28 cellular contexts compared by ENCODE assay signal in genomic region chr13:48938308-48938943, GRCh38. TPM values are rescaled to one million over a fixed set of nuclear protein-coding genes. Genes with fewer than 3 reads are reported as not detected.
DNase-seq lines count a peak whose midpoint lies in the region; ATAC-seq, FAIRE-seq and TF ChIP-seq lines count a peak whose summit lies in the region.
"Had no signal": no experiment of that assay in that cellular context is flagged by ENCODE, and none has a peak within 500 bp of the region (broad histone marks: within the 10 kb centered on the region; RNA-seq: fewer than 3 reads in every experiment).

No MANE protein-coding gene starts in this region.

- peaks cover 8% of the 10 kb centered on the region for H3K4me1 Mint-ChIP-seq in activated naive CD8-positive, alpha-beta T cell treated with anti-CD3 and anti-CD28 coated beads for 36 hours
- H3K4me1 Mint-ChIP-seq in activated naive CD8-positive, alpha-beta T cell treated with anti-CD3 and anti-CD28 coated beads, Interleukin-2, amount 50 U/mL, for 24 hours: peaks cover 10% of the 10 kb centered on the region

- intact Hi-C loops in K562 (cut with micrococcal nuclease): no loop called here

- no peak for ATAC-seq in activated naive CD8-positive, alpha-beta T cell treated with anti-CD3 and anti-CD28 coated beads, Interleukin-2, amount 50 U/mL, for 24 hours
- ATAC-seq in K562 (peak; percentile 72), gastroesophageal sphincter (no peak), GM21528 (IDR thresholded peaks at IDR 0.05; ENCODE audit: low FRiP score, unreplicated experiment) (no peak)
- ATAC-seq: effector memory CD8-positive, alpha-beta T cell; left lobe of liver had no signal

- H2AFZ ChIP-seq in K562 (ENCODE audit: low read depth, low read length): 0 out of 2 replicates have a peak overlapping the region, but pooled peaks have one; percentile 13

- H3K9ac ChIP-seq in K562 (ENCODE audit: insufficient read depth in 1 of 2, low read depth in 2 of 2, low read length in 2 of 2): no peak overlapping the region

- no TSS peak for BruUV-seq in K562 (replicated peaks; lab: Mats Ljungman, UMichigan)

- H3K27ac ChIP-seq in K562 (ENCODE audit: extremely low read depth, low read depth, low read length) (no peak overlapping the region), gastroesophageal sphincter (no peak overlapping the region)
- H3K27ac ChIP-seq: stomach, vagina, VCaP had no signal

- in situ Hi-C loops in K562 (cut with MboI): no loop called here

- no peaks in the 10 kb centered on the region for H3K9me3 ChIP-seq in K562 (replicated peaks; ENCODE audit: control insufficient read depth, insufficient read depth, low read depth, low read length)
- H3K9me3 ChIP-seq in gastroesophageal sphincter: peaks cover 0 to 17% (median 0%) of the 10 kb centered on the region in 3 donors
- H3K9me3 ChIP-seq: BE2C, vagina had no signal

- TF ChIP-seq EP300 in K562 (IDR thresholded peaks at IDR 0.05; ENCODE audit: low read length): peak; percentile 45; the same call in 1 of the 2 replicates
- TF ChIP-seq EP300 in gastroesophageal sphincter (IDR thresholded peaks at IDR 0.05): no peak

- H3K9me3 Mint-ChIP-seq in activated naive CD8-positive, alpha-beta T cell treated with anti-CD3 and anti-CD28 coated beads for 36 hours: peaks cover 7% of the 10 kb centered on the region
- no peaks in the 10 kb centered on the region for H3K9me3 Mint-ChIP-seq in activated naive CD8-positive, alpha-beta T cell treated with anti-CD3 and anti-CD28 coated beads, Interleukin-2, amount 50 U/mL, for 24 hours
- H3K9me3 Mint-ChIP-seq: effector memory CD8-positive, alpha-beta T cell had no signal

- no peak overlapping the region for H3K4me3 Mint-ChIP-seq in activated naive CD8-positive, alpha-beta T cell treated with anti-CD3 and anti-CD28 coated beads for 36 hours
- H3K4me3 Mint-ChIP-seq in activated naive CD8-positive, alpha-beta T cell treated with anti-CD3 and anti-CD28 coated beads, Interleukin-2, amount 50 U/mL, for 24 hours: no peak overlapping the region
- H3K4me3 Mint-ChIP-seq: effector memory CD8-positive, alpha-beta T cell had no signal

- no peaks in the 10 kb centered on the region for H3K9me1 ChIP-seq in K562 (ENCODE audit: control insufficient read depth, insufficient read depth, low read length)

- no peaks in the 10 kb centered on the region for H4K20me1 ChIP-seq in K562 (replicated peaks; ENCODE audit: control insufficient read depth, insufficient read depth, low read length)

- POLR2A ChIA-PET in K562 (lab: Yijun Ruan, JAX): interaction anchor here (1.2 kb wide), 1 partner anchor 9 kb away, joined by 3 read pairs; no protein-coding TSS in a partner anchor

- H3K27me3 Mint-ChIP-seq in activated naive CD8-positive, alpha-beta T cell treated with anti-CD3 and anti-CD28 coated beads for 36 hours: peaks cover 8% of the 10 kb centered on the region
- peaks cover 6% of the 10 kb centered on the region for H3K27me3 Mint-ChIP-seq in activated naive CD8-positive, alpha-beta T cell treated with anti-CD3 and anti-CD28 coated beads, Interleukin-2, amount 50 U/mL, for 24 hours

- TF ChIP-seq CTCF in K562 (IDR thresholded peaks at IDR 0.05 in 2 of 3, conservative IDR thresholded peaks at IDR 0.05 in 1 of 3; ENCODE audit: insufficient read depth in 2 of 3, low read depth in 1 of 3, low read length in 3 of 3) (no peak), gastroesophageal sphincter (IDR thresholded peaks at IDR 0.05) (no peak)

- H3K36me3 ChIP-seq in K562 (ENCODE audit: control insufficient read depth, insufficient read depth, low read length) (no peaks in the 10 kb centered on the region), gastroesophageal sphincter (no peaks in the 10 kb centered on the region)
- H3K36me3 ChIP-seq: BE2C, stomach, vagina had no signal

- H3K36me3 Mint-ChIP-seq in activated naive CD8-positive, alpha-beta T cell treated with anti-CD3 and anti-CD28 coated beads for 36 hours: no peaks in the 10 kb centered on the region
- no peaks in the 10 kb centered on the region for H3K36me3 Mint-ChIP-seq in activated naive CD8-positive, alpha-beta T cell treated with anti-CD3 and anti-CD28 coated beads, Interleukin-2, amount 50 U/mL, for 24 hours (ENCODE audit: low read depth)

- peak; percentile 46 for FAIRE-seq in K562 (lab: Jason Lieb, UNC)
- FAIRE-seq: GM12892 had no signal

- peak overlapping the region; percentile 53; the same call in 1 of the 2 replicates for H3K4me2 ChIP-seq in K562 (ENCODE audit: insufficient read depth, low read length)

- peaks cover 0 to 15% of the 10 kb centered on the region in 2 experiments; a peak in 3 of 5 replicates for H3K4me1 ChIP-seq in K562 (replicated peaks in 1 of 2; ENCODE audit: control insufficient read depth in 2 of 2, insufficient read depth in 2 of 2, low read length in 2 of 2)
- H3K4me1 ChIP-seq in gastroesophageal sphincter: no peaks in the 10 kb centered on the region
- H3K4me1 ChIP-seq: vagina had no signal

- CTCF ChIA-PET in K562 (lab: Yijun Ruan, JAX; ENCODE audit: low intra/inter-chr PET ratio): no interaction called here

- no peak for TF ChIP-seq RAD21 in K562 (CRISPR knock-in tag; conservative IDR thresholded peaks at IDR 0.05 in 1 of 2, IDR thresholded peaks at IDR 0.05 in 1 of 2)

- H3K27ac Mint-ChIP-seq in activated naive CD8-positive, alpha-beta T cell treated with anti-CD3 and anti-CD28 coated beads for 36 hours: peak overlapping the region; percentile 70
- no peak overlapping the region for H3K27ac Mint-ChIP-seq in activated naive CD8-positive, alpha-beta T cell treated with anti-CD3 and anti-CD28 coated beads, Interleukin-2, amount 50 U/mL, for 24 hours
- H3K27ac Mint-ChIP-seq: effector memory CD8-positive, alpha-beta T cell had no signal

- H3K79me2 ChIP-seq in K562 (ENCODE audit: control insufficient read depth, insufficient read depth, low read length): no peaks in the 10 kb centered on the region

- TF ChIP-seq POLR2A in K562 (conservative IDR thresholded peaks at IDR 0.05) (no peak), gastroesophageal sphincter (IDR thresholded peaks at IDR 0.05) (no peak)

- H3K4me3 ChIP-seq in K562 (no peak overlapping the region), gastroesophageal sphincter (no peak overlapping the region)
- H3K4me3 ChIP-seq: stomach, vagina had no signal

- H3K27me3 ChIP-seq in K562 (ENCODE audit: control insufficient read depth in 2 of 2, insufficient read depth in 2 of 2, low read length in 2 of 2) (no peaks in the 10 kb centered on the region), gastroesophageal sphincter (no peaks in the 10 kb centered on the region)
- H3K27me3 ChIP-seq: BE2C, stomach, vagina had no signal

- DNase-seq in activated naive CD8-positive, alpha-beta T cell treated with anti-CD3 and anti-CD28 coated beads for 36 hours: no peak
- DNase-seq in activated naive CD8-positive, alpha-beta T cell treated with anti-CD3 and anti-CD28 coated beads, Interleukin-2, amount 50 U/mL, for 24 hours: no peak
- DNase-seq in OCI-M1 (lab: John Stamatoyannopoulos, UW) (peak; percentile 90), K562 (ENCODE audit: extremely low read depth in 1 of 4, low spot score in 3 of 4) (peak in 2 of 4 experiments; percentile 15 to 33), C1 segment of cervical spinal cord (lab: John Stamatoyannopoulos, UW) (no peak)
- DNase-seq: activated effector memory CD4-positive, alpha-beta T cell treated with anti-CD3 and anti-CD28 coated beads, Interleukin-2, amount 50 U/mL, for 16 hours; BE2C; central memory CD4-positive, alpha-beta T cell; cortex of kidney; DMS153; effector memory CD8-positive, alpha-beta T cell; glutamatergic neuron; H7; Kasumi-1; mesenchymal stem cell; NCI-H1436 treated with DMSO at 0.1 percent for 48 hours; NCI-H2081 treated with DMSO at 0.1 percent for 48 hours; NCI-H2227 treated with DMSO at 0.1 percent for 48 hours; NCI-H526; Right ventricle myocardium superior; stimulated activated CD4-positive, alpha-beta T cell treated with anti-CD3 and anti-CD28 coated beads, Interleukin-1b, Interleukin-23, amount 100 ng/mL, for 48 hours; stomach had no signal

TF ChIP-seq in K562, 482 proteins besides CTCF, POLR2A, EP300 and RAD21 (continues in another document):
- TF ChIP-seq MXI1 (IDR thresholded peaks at IDR 0.05; ENCODE audit: low read depth, low read length): no peak
- TF ChIP-seq CBFA2T3 (IDR thresholded peaks at IDR 0.05): peak; percentile 69
- no peak for TF ChIP-seq ATF1 (CRISPR knock-in tag; IDR thresholded peaks at IDR 0.05)
- TF ChIP-seq ATF1 (tag; IDR thresholded peaks at IDR 0.05): peak; percentile 8; the same call in 1 of the 2 replicates
- TF ChIP-seq POU5F1 (IDR thresholded peaks at IDR 0.05; ENCODE audit: borderline replicate concordance, low read depth, low read length, partially characterized antibody): no peak
- TF ChIP-seq ZNF583 (CRISPR knock-in tag; IDR thresholded peaks at IDR 0.05): no peak
- peak; percentile 47 for TF ChIP-seq CBFA2T2 (conservative IDR thresholded peaks at IDR 0.05)
- TF ChIP-seq HDAC1 (IDR thresholded peaks at IDR 0.05): 0 out of 4 replicates have a peak, but pooled peaks of 1 of the 2 experiments have one; percentile 15

RNA-seq across cellular contexts. Expression of gene FNDC3A, which starts 37.3 kb away (rescaled TPM):
- total RNA-seq in activated naive CD8-positive, alpha-beta T cell treated with anti-CD3 and anti-CD28 coated beads for 36 hours: 10 to 100 TPM; 23.1 to 24.1 TPM
- 25.8 and 55.1 TPM in 2 replicates for total RNA-seq in K562 (2011; cell fraction: chromatin; rRNA removed; ENCODE audit: low replicate concordance)
- 9.5 and 12.5 TPM in 2 replicates for total RNA-seq in K562 (2011; cell fraction: nucleolus; rRNA removed)
- 21.5 and 32.2 TPM in 2 replicates for total RNA-seq in K562 (2011; cell fraction: nucleoplasm; rRNA removed)
- total RNA-seq in K562 (2014; rRNA removed) (8.3 TPM in 2 replicates), K562 (2014; rRNA removed; fragmentation: Illumina TruSeq; extraction: Trizol) (17.0 and 19.1 TPM in 2 replicates), K562 (2015; rRNA removed; fragmentation: Illumina TruSeq; extraction: Trizol) (18.2 and 21.4 TPM in 2 replicates), K562 (2021) (13.5 TPM in 2 replicates), gastroesophageal sphincter (10 to 100 TPM; 36.4 to 55.9 (median 47.8) TPM)
- polyA plus RNA-seq in K562 (2011; rRNA removed) (18.9 and 22.0 TPM in 2 replicates), K562 (2014; fragmentation: Illumina TruSeq; extraction: Trizol) (12.6 and 16.7 TPM in 2 replicates), K562 (2014; fragmentation: Nextera tagmentation; extraction: Ambion mirVana) (1 to 10 TPM; 4.1 to 5.9 TPM), K562 (2014; rRNA removed) (10.4 and 11.2 TPM in 2 replicates)
- 7.2 and 12.3 TPM in 2 replicates for polyA plus RNA-seq in K562 (2011; cell fraction: cytosol; rRNA removed)
- 17.2 and 24.4 TPM in 2 replicates for polyA plus RNA-seq in K562 (2011; cell fraction: nucleus; rRNA removed)
- polyA plus RNA-seq in K562 (2012): 9.7 and 17.6 TPM in 2 replicates
- 44.8 and 45.6 TPM in 2 replicates for polyA minus RNA-seq in K562 (2011; rRNA and poly(A)+ RNA removed)
- polyA minus RNA-seq in K562 (2011; cell fraction: cytosol; rRNA and poly(A)+ RNA removed): 9.2 and 11.3 TPM in 2 replicates
- polyA minus RNA-seq in K562 (2011; cell fraction: nucleus; rRNA and poly(A)+ RNA removed): 15.2 and 27.9 TPM in 2 replicates
